1 cellular context compared by ENCODE assay signal in the genomic region with DNA sequence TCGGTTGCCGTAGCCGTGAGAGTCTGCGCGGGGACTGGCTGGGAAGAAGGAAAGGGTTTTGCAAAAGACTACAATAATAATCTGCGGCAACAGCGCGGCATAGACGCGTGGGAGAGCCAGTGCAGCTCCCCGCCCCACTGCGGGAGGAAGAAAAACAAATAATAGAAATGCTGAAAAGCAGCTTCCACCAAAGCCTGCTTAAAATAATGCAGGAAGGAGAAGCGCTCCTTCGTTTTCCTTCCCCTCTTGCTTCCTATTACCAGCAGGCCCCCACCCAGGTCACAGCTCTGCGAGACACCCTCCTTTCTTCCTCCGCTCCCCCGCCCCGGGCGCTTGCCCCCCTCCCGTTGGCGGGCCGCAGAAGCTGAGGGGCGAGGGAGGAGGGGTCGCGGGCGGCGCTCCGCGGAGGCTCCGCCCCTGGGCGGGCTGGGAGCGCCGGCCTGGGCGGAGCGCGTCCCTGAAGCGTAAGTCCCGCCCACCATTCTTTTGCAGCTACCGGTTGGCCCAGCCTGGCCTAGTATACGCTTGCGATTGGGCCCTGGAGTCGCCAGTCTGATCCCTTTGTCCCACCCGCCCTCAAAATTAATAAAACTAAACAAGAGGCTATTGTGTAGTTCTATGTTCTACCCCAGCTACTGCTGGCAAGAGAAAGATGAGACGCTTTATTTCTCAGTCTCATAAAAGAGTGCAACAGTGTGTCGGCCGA.
A peak's percentile ranks its signal among the peaks of the same experiment; 100 is the strongest.
TF ChIP-seq lines count a peak whose summit lies in the region.

No MANE protein-coding gene starts in this region.

TF ChIP-seq in GM12878, 131 proteins besides CTCF, POLR2A, EP300 and RAD21 (continued from another document):
- TF ChIP-seq, protein P1, sequence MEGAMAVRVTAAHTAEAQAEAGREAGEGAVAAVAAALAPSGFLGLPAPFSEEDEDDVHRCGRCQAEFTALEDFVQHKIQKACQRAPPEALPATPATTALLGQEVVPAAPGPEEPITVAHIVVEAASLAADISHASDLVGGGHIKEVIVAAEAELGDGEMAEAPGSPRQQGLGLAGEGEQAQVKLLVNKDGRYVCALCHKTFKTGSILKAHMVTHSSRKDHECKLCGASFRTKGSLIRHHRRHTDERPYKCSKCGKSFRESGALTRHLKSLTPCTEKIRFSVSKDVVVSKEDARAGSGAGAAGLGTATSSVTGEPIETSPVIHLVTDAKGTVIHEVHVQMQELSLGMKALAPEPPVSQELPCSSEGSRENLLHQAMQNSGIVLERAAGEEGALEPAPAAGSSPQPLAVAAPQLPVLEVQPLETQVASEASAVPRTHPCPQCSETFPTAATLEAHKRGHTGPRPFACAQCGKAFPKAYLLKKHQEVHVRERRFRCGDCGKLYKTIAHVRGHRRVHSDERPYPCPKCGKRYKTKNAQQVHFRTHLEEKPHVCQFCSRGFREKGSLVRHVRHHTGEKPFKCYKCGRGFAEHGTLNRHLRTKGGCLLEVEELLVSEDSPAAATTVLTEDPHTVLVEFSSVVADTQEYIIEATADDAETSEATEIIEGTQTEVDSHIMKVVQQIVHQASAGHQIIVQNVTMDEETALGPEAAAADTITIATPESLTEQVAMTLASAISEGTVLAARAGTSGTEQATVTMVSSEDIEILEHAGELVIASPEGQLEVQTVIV (IDR thresholded peaks at IDR 0.05; ENCODE audit: borderline replicate concordance, partially characterized antibody) = no peak
- no peak for TF ChIP-seq TCF7 (IDR thresholded peaks at IDR 0.05; ENCODE audit: borderline replicate concordance)
- TF ChIP-seq, protein P2, sequence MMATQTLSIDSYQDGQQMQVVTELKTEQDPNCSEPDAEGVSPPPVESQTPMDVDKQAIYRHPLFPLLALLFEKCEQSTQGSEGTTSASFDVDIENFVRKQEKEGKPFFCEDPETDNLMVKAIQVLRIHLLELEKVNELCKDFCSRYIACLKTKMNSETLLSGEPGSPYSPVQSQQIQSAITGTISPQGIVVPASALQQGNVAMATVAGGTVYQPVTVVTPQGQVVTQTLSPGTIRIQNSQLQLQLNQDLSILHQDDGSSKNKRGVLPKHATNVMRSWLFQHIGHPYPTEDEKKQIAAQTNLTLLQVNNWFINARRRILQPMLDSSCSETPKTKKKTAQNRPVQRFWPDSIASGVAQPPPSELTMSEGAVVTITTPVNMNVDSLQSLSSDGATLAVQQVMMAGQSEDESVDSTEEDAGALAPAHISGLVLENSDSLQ (IDR thresholded peaks at IDR 0.05) = peak; percentile 95
- TF ChIP-seq STAT3 (IDR thresholded peaks at IDR 0.05; ENCODE audit: low read depth, low read length) = no peak
- TF ChIP-seq, protein P3, sequence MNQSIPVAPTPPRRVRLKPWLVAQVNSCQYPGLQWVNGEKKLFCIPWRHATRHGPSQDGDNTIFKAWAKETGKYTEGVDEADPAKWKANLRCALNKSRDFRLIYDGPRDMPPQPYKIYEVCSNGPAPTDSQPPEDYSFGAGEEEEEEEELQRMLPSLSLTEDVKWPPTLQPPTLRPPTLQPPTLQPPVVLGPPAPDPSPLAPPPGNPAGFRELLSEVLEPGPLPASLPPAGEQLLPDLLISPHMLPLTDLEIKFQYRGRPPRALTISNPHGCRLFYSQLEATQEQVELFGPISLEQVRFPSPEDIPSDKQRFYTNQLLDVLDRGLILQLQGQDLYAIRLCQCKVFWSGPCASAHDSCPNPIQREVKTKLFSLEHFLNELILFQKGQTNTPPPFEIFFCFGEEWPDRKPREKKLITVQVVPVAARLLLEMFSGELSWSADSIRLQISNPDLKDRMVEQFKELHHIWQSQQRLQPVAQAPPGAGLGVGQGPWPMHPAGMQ (IDR thresholded peaks at IDR 0.05; ENCODE audit: borderline replicate concordance) = no peak
- no peak for TF ChIP-seq SREBF1 (IDR thresholded peaks at IDR 0.05; ENCODE audit: low read length)
- no peak for TF ChIP-seq CBFB (IDR thresholded peaks at IDR 0.05; ENCODE audit: low read depth)
- TF ChIP-seq RFX5 (IDR thresholded peaks at IDR 0.05; ENCODE audit: low read depth, low read length) = no peak
- TF ChIP-seq ZSCAN29 (IDR thresholded peaks at IDR 0.05) = no peak
